12 cellular contexts compared by ENCODE assay signal in the genomic region with DNA sequence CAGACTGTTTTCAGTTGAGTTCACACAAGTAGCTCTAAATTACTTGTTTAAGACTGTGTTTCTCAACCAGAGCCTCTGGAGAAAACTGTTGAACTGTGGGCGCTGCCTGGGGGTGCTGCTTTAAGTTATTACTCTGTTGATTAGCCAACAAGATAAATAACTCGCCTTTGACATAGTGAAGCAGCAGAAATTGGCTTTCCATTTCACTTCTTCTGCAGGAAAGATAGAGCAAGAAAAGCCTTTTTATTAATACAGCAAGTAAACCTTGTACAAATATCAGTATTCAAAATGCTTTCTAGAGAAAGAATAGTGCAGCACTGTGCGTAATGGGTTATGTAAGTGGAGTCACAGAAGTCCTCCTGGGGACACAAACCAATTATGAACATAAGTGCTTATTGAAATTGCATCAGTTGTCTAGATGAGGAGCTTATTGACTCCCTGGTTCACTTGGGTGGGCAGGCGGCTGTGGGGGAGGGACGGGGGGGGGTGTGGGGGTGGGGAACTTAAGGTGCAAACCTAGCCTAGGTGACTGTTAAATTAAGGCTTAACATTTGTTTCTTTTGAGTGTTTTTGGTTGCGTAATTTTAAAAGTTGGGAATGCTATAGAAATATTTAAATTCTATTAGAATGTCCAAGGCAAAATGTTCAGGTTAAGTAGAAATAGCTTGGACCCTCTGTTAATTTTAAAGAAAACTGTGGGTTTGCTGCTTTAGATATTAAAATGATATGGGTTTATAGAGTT. TPM values are rescaled to one million over a fixed set of nuclear protein-coding genes. Genes with fewer than 3 reads are reported as not detected.
DNase-seq lines count a peak whose midpoint lies in the region; ATAC-seq and TF ChIP-seq lines count a peak whose summit lies in the region.
"Had no signal": no experiment of that assay in that cellular context is flagged by ENCODE, and none has a peak within 500 bp of the region (broad histone marks: within the 10 kb centered on the region; RNA-seq: fewer than 3 reads in every experiment).

No MANE protein-coding gene starts in this region.

- POLR2A ChIA-PET in WTC11 (lab: Charles Lee): no interaction called here

- H3K27me3 ChIP-seq in foreskin keratinocyte: no peaks in the 10 kb centered on the region

- CTCF ChIA-PET in WTC11 (lab: Charles Lee): interaction anchor here (1.1 kb wide), 1 partner anchor 63 kb away, joined by 3 read pairs; no protein-coding TSS in a partner anchor

- intact Hi-C loops in left ventricle myocardium superior (cut with micrococcal nuclease): no loop called here

- ATAC-seq in WTC11: no peak
- peak; percentile 76 for ATAC-seq in left ventricle myocardium superior
- ATAC-seq in HG02884 (IDR thresholded peaks at IDR 0.05; ENCODE audit: unreplicated experiment): no peak
- no peak for ATAC-seq in GM19328 (IDR thresholded peaks at IDR 0.05; ENCODE audit: unreplicated experiment)
- no peak for ATAC-seq in foreskin keratinocyte
- ATAC-seq: stimulated activated memory B cell treated with anti-CD40 and anti-IgM and Interleukin-4, amounts not matched to agents 10 μg/mL and 1 μg/mL and 100 μg/mL, for 72 hours had no signal

- H3K4me1 Mint-ChIP-seq in WTC11: peaks cover 49% of the 10 kb centered on the region

- DNase-seq in DMS79 treated with DMSO at 0.1 percent for 48 hours (lab: John Stamatoyannopoulos, UW) (peak; percentile 37), WTC11 (ENCODE audit: low spot score) (no peak), left ventricle myocardium superior (no peak), retina (peak; percentile 9), GF-D8 (lab: John Stamatoyannopoulos, UW) (no peak), foreskin keratinocyte (no peak)
- DNase-seq: CD4-positive, alpha-beta memory T cell; NCI-H345; small intestine had no signal

- H3K27ac Mint-ChIP-seq in WTC11: peak overlapping the region; percentile 86
- H3K27ac Mint-ChIP-seq: stimulated activated memory B cell treated with anti-CD40 and anti-IgM and Interleukin-4, amounts not matched to agents 10 μg/mL and 1 μg/mL and 100 μg/mL, for 72 hours had no signal

- peaks cover 11% of the 10 kb centered on the region for H3K4me1 ChIP-seq in foreskin keratinocyte

- no peaks in the 10 kb centered on the region for H3K36me3 Mint-ChIP-seq in WTC11

- no peaks in the 10 kb centered on the region for H3K9me3 Mint-ChIP-seq in WTC11
- H3K9me3 Mint-ChIP-seq: CD4-positive, alpha-beta memory T cell; stimulated activated memory B cell treated with anti-CD40 and anti-IgM and Interleukin-4, amounts not matched to agents 10 μg/mL and 1 μg/mL and 100 μg/mL, for 72 hours had no signal

- no peak overlapping the region for H3K27ac ChIP-seq in foreskin keratinocyte

- TF ChIP-seq CTCF in WTC11 (IDR thresholded peaks at IDR 0.05) (no peak), foreskin keratinocyte (conservative IDR thresholded peaks at IDR 0.05) (no peak)

- no peaks in the 10 kb centered on the region for H3K27me3 Mint-ChIP-seq in WTC11 (ENCODE audit: low read depth)
- H3K27me3 Mint-ChIP-seq: CD4-positive, alpha-beta memory T cell; stimulated activated memory B cell treated with anti-CD40 and anti-IgM and Interleukin-4, amounts not matched to agents 10 μg/mL and 1 μg/mL and 100 μg/mL, for 72 hours had no signal

- no peak overlapping the region for H3K4me3 Mint-ChIP-seq in WTC11
- H3K4me3 Mint-ChIP-seq: stimulated activated memory B cell treated with anti-CD40 and anti-IgM and Interleukin-4, amounts not matched to agents 10 μg/mL and 1 μg/mL and 100 μg/mL, for 72 hours had no signal

TF ChIP-seq in WTC11, 78 proteins besides CTCF, POLR2A, EP300 and RAD21:
- TF ChIP-seq ZNF219 (CRISPR knock-in tag; IDR thresholded peaks at IDR 0.05; ENCODE audit: borderline replicate concordance) (no peak), JUN (CRISPR knock-in tag; IDR thresholded peaks at IDR 0.05) (no peak), GABPB1 (CRISPR knock-in tag; IDR thresholded peaks at IDR 0.05) (0 out of 2 replicates have a peak, but pooled peaks have one; percentile 49), NR2C2 (CRISPR knock-in tag; IDR thresholded peaks at IDR 0.05) (no peak), EMX1 (CRISPR knock-in tag; IDR thresholded peaks at IDR 0.05) (no peak), NFYB (CRISPR knock-in tag; conservative IDR thresholded peaks at IDR 0.05; ENCODE audit: low read depth) (no peak)
- TF ChIP-seq, protein P1, sequence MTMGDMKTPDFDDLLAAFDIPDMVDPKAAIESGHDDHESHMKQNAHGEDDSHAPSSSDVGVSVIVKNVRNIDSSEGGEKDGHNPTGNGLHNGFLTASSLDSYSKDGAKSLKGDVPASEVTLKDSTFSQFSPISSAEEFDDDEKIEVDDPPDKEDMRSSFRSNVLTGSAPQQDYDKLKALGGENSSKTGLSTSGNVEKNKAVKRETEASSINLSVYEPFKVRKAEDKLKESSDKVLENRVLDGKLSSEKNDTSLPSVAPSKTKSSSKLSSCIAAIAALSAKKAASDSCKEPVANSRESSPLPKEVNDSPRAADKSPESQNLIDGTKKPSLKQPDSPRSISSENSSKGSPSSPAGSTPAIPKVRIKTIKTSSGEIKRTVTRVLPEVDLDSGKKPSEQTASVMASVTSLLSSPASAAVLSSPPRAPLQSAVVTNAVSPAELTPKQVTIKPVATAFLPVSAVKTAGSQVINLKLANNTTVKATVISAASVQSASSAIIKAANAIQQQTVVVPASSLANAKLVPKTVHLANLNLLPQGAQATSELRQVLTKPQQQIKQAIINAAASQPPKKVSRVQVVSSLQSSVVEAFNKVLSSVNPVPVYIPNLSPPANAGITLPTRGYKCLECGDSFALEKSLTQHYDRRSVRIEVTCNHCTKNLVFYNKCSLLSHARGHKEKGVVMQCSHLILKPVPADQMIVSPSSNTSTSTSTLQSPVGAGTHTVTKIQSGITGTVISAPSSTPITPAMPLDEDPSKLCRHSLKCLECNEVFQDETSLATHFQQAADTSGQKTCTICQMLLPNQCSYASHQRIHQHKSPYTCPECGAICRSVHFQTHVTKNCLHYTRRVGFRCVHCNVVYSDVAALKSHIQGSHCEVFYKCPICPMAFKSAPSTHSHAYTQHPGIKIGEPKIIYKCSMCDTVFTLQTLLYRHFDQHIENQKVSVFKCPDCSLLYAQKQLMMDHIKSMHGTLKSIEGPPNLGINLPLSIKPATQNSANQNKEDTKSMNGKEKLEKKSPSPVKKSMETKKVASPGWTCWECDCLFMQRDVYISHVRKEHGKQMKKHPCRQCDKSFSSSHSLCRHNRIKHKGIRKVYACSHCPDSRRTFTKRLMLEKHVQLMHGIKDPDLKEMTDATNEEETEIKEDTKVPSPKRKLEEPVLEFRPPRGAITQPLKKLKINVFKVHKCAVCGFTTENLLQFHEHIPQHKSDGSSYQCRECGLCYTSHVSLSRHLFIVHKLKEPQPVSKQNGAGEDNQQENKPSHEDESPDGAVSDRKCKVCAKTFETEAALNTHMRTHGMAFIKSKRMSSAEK (CRISPR knock-in tag; IDR thresholded peaks at IDR 0.05; ENCODE audit: borderline replicate concordance): no peak
- TF ChIP-seq, protein P2, sequence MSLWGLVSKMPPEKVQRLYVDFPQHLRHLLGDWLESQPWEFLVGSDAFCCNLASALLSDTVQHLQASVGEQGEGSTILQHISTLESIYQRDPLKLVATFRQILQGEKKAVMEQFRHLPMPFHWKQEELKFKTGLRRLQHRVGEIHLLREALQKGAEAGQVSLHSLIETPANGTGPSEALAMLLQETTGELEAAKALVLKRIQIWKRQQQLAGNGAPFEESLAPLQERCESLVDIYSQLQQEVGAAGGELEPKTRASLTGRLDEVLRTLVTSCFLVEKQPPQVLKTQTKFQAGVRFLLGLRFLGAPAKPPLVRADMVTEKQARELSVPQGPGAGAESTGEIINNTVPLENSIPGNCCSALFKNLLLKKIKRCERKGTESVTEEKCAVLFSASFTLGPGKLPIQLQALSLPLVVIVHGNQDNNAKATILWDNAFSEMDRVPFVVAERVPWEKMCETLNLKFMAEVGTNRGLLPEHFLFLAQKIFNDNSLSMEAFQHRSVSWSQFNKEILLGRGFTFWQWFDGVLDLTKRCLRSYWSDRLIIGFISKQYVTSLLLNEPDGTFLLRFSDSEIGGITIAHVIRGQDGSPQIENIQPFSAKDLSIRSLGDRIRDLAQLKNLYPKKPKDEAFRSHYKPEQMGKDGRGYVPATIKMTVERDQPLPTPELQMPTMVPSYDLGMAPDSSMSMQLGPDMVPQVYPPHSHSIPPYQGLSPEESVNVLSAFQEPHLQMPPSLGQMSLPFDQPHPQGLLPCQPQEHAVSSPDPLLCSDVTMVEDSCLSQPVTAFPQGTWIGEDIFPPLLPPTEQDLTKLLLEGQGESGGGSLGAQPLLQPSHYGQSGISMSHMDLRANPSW (CRISPR knock-in tag; conservative IDR thresholded peaks at IDR 0.05; ENCODE audit: low read depth): no peak
- TF ChIP-seq, protein P3, sequence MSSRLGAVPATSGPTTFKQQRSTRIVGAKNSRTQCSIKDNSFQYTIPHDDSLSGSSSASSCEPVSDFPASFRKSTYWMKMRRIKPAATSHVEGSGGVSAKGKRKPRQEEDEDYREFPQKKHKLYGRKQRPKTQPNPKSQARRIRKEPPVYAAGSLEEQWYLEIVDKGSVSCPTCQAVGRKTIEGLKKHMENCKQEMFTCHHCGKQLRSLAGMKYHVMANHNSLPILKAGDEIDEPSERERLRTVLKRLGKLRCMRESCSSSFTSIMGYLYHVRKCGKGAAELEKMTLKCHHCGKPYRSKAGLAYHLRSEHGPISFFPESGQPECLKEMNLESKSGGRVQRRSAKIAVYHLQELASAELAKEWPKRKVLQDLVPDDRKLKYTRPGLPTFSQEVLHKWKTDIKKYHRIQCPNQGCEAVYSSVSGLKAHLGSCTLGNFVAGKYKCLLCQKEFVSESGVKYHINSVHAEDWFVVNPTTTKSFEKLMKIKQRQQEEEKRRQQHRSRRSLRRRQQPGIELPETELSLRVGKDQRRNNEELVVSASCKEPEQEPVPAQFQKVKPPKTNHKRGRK (CRISPR knock-in tag; IDR thresholded peaks at IDR 0.05; ENCODE audit: borderline replicate concordance): no peak

RNA-seq across cellular contexts. Expression of a gene that starts 6.3 kb away (rescaled TPM):
- 23.7 to 26.7 TPM (median 26.1 TPM) in 3 replicates for total RNA-seq in WTC11 (2021)
- total RNA-seq in left ventricle myocardium superior: 25.2 TPM
- 25.3 and 28.5 TPM in 2 replicates for total RNA-seq in foreskin keratinocyte
- polyA plus RNA-seq in foreskin keratinocyte: 2.7 and 3.2 TPM in 2 replicates

Comparison
In these comparisons a context has a peak if more than half of its experiments do, and no peak if none do; other contexts are left out.
1. DNase-seq: peak in DMS79 treated with DMSO at 0.1 percent for 48 hours (single experiment) and retina (single experiment); none in WTC11 (single experiment), left ventricle myocardium superior (single experiment), GF-D8 (single experiment) and foreskin keratinocyte (0 of 2).